9 cellular contexts compared by ENCODE assay signal in the genomic region with DNA sequence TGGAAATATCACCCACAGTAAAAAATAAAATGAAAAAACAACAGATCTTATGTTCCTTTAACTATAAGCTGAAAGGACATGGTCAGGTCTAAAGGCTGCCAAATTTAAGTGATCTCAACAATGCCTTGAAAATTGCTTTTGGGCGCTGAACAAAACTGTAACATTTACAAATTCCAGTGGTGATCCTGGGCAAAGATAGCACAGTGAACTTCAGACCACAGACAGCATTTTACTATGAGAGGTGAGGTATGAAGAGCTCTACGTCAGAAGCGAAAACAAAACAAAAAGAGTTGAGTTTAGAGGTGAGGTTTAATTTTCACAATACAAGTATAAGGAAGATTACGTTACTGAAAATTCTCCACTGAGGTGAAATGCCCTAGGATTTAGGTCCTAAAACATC.
"Had no signal": no experiment of that assay in that cellular context is flagged by ENCODE, and none has a peak within 500 bp of the region (broad histone marks: within the 10 kb centered on the region; RNA-seq: fewer than 3 reads in every experiment).

No MANE protein-coding gene starts in this region.

- H3K4me3 ChIP-seq: GM23248, HAP-1 had no signal

- H3K4me1 ChIP-seq: HAP-1 had no signal

- H3K27ac ChIP-seq: GM23248, KMS-11 had no signal

- H3K36me3 ChIP-seq: HAP-1 had no signal

- H2AFZ ChIP-seq: GM23248 had no signal

- H3K9ac ChIP-seq: GM23248, KMS-11 had no signal

- H3K4me2 ChIP-seq: KMS-11 had no signal

- ATAC-seq: HCT116 had no signal

- DNase-seq: GM23248, H7, HFFc6, Karpas-422, KBM-7 had no signal

- FAIRE-seq: HTR-8/SVneo had no signal

- H3K9me3 ChIP-seq: HAP-1 had no signal
